In the genomic region with DNA sequence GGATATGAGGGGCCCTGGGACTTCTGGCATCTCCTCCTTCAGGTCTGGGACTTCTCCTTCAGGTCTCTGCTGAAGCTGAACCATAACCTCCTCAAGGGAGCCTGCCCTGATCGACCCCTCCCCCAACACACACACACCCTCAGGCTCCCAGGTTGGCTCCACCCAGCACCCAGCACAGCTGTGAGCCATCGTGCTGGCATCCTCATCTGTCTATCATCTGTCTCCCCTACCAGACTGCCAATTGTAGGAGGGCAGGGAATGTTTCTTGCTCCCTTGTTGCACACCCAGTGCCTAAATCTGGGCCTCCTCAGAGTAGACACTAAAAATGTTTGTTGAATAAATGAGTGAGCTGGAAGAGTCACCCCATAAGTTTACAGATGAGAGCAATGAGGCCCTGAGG, we compare ENCODE assay signal across 2 cellular contexts.
TF ChIP-seq lines count a peak whose summit lies in the region.

No MANE protein-coding gene starts in this region.

TF ChIP-seq in SK-N-SH, 30 proteins besides CTCF, POLR2A, EP300 and RAD21 (continued from another document):
- TF ChIP-seq, protein P1, sequence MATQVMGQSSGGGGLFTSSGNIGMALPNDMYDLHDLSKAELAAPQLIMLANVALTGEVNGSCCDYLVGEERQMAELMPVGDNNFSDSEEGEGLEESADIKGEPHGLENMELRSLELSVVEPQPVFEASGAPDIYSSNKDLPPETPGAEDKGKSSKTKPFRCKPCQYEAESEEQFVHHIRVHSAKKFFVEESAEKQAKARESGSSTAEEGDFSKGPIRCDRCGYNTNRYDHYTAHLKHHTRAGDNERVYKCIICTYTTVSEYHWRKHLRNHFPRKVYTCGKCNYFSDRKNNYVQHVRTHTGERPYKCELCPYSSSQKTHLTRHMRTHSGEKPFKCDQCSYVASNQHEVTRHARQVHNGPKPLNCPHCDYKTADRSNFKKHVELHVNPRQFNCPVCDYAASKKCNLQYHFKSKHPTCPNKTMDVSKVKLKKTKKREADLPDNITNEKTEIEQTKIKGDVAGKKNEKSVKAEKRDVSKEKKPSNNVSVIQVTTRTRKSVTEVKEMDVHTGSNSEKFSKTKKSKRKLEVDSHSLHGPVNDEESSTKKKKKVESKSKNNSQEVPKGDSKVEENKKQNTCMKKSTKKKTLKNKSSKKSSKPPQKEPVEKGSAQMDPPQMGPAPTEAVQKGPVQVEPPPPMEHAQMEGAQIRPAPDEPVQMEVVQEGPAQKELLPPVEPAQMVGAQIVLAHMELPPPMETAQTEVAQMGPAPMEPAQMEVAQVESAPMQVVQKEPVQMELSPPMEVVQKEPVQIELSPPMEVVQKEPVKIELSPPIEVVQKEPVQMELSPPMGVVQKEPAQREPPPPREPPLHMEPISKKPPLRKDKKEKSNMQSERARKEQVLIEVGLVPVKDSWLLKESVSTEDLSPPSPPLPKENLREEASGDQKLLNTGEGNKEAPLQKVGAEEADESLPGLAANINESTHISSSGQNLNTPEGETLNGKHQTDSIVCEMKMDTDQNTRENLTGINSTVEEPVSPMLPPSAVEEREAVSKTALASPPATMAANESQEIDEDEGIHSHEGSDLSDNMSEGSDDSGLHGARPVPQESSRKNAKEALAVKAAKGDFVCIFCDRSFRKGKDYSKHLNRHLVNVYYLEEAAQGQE (IDR thresholded peaks at IDR 0.05; ENCODE audit: low read depth, low read length): no peak
- TF ChIP-seq POLR2AphosphoS5 (IDR thresholded peaks at IDR 0.05; ENCODE audit: low read depth, low read length): no peak
- TF ChIP-seq, protein P2, sequence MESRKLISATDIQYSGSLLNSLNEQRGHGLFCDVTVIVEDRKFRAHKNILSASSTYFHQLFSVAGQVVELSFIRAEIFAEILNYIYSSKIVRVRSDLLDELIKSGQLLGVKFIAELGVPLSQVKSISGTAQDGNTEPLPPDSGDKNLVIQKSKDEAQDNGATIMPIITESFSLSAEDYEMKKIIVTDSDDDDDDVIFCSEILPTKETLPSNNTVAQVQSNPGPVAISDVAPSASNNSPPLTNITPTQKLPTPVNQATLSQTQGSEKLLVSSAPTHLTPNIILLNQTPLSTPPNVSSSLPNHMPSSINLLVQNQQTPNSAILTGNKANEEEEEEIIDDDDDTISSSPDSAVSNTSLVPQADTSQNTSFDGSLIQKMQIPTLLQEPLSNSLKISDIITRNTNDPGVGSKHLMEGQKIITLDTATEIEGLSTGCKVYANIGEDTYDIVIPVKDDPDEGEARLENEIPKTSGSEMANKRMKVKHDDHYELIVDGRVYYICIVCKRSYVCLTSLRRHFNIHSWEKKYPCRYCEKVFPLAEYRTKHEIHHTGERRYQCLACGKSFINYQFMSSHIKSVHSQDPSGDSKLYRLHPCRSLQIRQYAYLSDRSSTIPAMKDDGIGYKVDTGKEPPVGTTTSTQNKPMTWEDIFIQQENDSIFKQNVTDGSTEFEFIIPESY (IDR thresholded peaks at IDR 0.05; ENCODE audit: borderline replicate concordance, low read depth): no peak
- no peak for TF ChIP-seq FOXJ3 (CRISPR knock-in tag; IDR thresholded peaks at IDR 0.05)
- TF ChIP-seq EZH2phosphoT487 (IDR thresholded peaks at IDR 0.05; ENCODE audit: borderline replicate concordance, low read depth): no peak
- TF ChIP-seq FOSL2 (IDR thresholded peaks at IDR 0.05; ENCODE audit: borderline replicate concordance, low read depth): no peak
- no peak for TF ChIP-seq TAF1 (IDR thresholded peaks at IDR 0.05; ENCODE audit: borderline replicate concordance, low read depth, low read length)
- no peak for TF ChIP-seq SIN3A (IDR thresholded peaks at IDR 0.05; ENCODE audit: borderline replicate concordance, low read depth, low read length)
- no peak for TF ChIP-seq SMC3 (IDR thresholded peaks at IDR 0.05; ENCODE audit: low read depth, low read length)
- TF ChIP-seq, protein P3, sequence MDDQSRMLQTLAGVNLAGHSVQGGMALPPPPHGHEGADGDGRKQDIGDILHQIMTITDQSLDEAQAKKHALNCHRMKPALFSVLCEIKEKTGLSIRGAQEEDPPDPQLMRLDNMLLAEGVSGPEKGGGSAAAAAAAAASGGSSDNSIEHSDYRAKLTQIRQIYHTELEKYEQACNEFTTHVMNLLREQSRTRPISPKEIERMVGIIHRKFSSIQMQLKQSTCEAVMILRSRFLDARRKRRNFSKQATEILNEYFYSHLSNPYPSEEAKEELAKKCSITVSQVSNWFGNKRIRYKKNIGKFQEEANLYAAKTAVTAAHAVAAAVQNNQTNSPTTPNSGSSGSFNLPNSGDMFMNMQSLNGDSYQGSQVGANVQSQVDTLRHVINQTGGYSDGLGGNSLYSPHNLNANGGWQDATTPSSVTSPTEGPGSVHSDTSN (IDR thresholded peaks at IDR 0.05): peak; percentile 64
- TF ChIP-seq RFX5 (IDR thresholded peaks at IDR 0.05; ENCODE audit: low read length): no peak
- TF ChIP-seq JUND (IDR thresholded peaks at IDR 0.05): no peak
- TF ChIP-seq ELF1 (IDR thresholded peaks at IDR 0.05): no peak
TF ChIP-seq in SK-N-SH: peak in this region for 2.

TF ChIP-seq in SK-N-SH treated with all-trans-retinoic acid at 6 μM for 48 hours, 23 proteins besides CTCF, POLR2A, EP300 and RAD21 (continued from another document):
- TF ChIP-seq TSHZ2 (CRISPR knock-in tag; IDR thresholded peaks at IDR 0.05) (no peak), ZNF70 (CRISPR knock-in tag; IDR thresholded peaks at IDR 0.05) (no peak)
